Comparison of ENCODE assay signal across 24 cellular contexts in the genomic region with DNA sequence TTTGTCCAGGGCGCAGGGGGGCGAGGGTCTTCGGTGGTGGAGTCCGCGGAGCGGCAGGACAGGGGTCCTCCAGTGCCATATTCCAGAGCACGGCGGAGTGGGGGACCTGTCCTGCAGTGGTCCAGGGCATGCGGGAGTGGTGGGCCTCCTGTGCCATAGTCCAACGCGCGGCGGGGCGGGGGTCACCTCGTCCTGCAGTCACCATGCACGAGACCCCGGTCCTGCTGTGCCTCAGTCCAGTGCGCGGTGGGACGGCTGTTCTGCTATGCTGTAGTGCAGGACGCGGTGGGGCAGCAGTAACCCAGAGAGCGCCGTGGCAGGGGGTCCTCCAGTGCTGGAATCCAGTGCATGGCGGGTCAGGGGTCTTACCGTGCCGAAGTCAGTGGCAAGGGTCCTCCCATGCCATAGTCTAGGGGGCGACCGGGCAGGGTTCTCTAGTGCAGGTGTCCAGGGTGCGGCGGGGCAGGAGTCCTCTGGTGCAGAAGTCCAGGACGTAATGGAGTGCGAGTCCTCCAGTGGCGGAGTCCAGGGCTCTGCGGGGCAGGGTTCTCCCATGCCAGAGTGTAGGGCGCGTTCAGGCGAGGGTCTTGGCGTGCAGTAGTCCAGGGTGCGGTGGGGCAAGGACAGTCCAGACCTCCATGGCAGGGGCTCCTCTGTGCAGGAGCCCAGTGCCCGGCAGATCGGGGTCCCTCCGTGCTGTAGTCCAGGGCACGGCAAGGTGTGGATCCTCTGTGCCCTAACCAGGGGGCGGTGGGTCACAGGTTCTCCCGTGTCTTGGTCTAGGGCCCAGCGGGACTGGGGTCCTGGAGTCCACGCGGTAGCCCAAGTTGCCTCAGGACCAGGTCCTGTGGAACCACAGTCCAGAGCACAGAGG.
DNase-seq lines count a peak whose midpoint lies in the region; ATAC-seq, FAIRE-seq and TF ChIP-seq lines count a peak whose summit lies in the region.
"Had no signal": no experiment of that assay in that cellular context is flagged by ENCODE, and none has a peak within 500 bp of the region (broad histone marks: within the 10 kb centered on the region; RNA-seq: fewer than 3 reads in every experiment).

No MANE protein-coding gene starts in this region.

- peaks cover 0 to 13% (median 0%) of the 10 kb centered on the region in 7 donors for H3K27me3 ChIP-seq in spleen (replicated peaks in 1 of 7)
- H3K27me3 ChIP-seq: BE2C; BLaER1 treated with 17β-estradiol and CSF1 and Interleukin-3, amounts not matched to agents 10 nM and 100 nM had no signal

- no peaks in the 10 kb centered on the region for H3K4me1 ChIP-seq in kidney (ENCODE audit: control insufficient read depth in 1 of 2, insufficient read depth in 1 of 2, low read depth in 1 of 2, low read length in 2 of 2)
- no peaks in the 10 kb centered on the region for H3K4me1 ChIP-seq in spleen
- H3K4me1 ChIP-seq: A549; BE2C; BLaER1 treated with 17β-estradiol and CSF1 and Interleukin-3, amounts not matched to agents 10 nM and 100 nM had no signal

- H3K9ac ChIP-seq in kidney (ENCODE audit: low read length in 2 of 2) = no peak overlapping the region
- H3K9ac ChIP-seq: BLaER1 treated with 17β-estradiol and CSF1 and Interleukin-3, amounts not matched to agents 10 nM and 100 nM; GM23248 had no signal

- H3K27ac ChIP-seq in kidney (ENCODE audit: low read depth in 2 of 2, low read length in 2 of 2) = no peak overlapping the region
- no peak overlapping the region for H3K27ac ChIP-seq in spleen
- H3K27ac ChIP-seq: A549; BLaER1 treated with 17β-estradiol and CSF1 and Interleukin-3, amounts not matched to agents 10 nM and 100 nM; GM23248 had no signal

- no peak for FAIRE-seq in kidney (lab: Jason Lieb, UNC)
- FAIRE-seq: A549, D721Med, GM12878, GM19239, H1 had no signal

- H3K9me3 ChIP-seq in kidney (ENCODE audit: control insufficient read depth in 1 of 2, low read length in 2 of 2) (no peaks in the 10 kb centered on the region), spleen (no peaks in the 10 kb centered on the region)
- H3K9me3 ChIP-seq: A549, BE2C had no signal

- DNase-seq in Right ventricle myocardium superior (peak; percentile 30), Right ventricle myocardium inferior (ENCODE audit: missing footprints) (no peak), kidney (peak; percentile 73), spleen (peak; percentile 71)
- no peak for DNase-seq in stimulated activated CD4-positive, alpha-beta T cell treated with anti-CD3 and anti-CD28 coated beads, Interleukin-15, amount 100 ng/mL, for 24 hours
- DNase-seq: 8988T; ACHN; AML-193; BE2C; CD4-positive, alpha-beta T cell; CD8-positive, alpha-beta memory T cell; DMS 273 treated with DMSO at 0.1 percent for 48 hours; EL; GDM1; GM23248; H7; HCEC 1CT had no signal

- TF ChIP-seq POLR2A in spleen (IDR thresholded peaks at IDR 0.05) = no peak

- intact Hi-C loops in Right ventricle myocardium superior (cut with DNase I) = no loop called here
- intact Hi-C loops in Right ventricle myocardium inferior (cut with DNase I) = no loop called here
- intact Hi-C loops in kidney (cut with DNase I) = no loop called here
- intact Hi-C loops in spleen (cut with DNase I; ENCODE audit: low total_unique reads) = no loop called here

- H3K4me3 ChIP-seq in kidney (ENCODE audit: low read length in 2 of 2) (no peak overlapping the region), spleen (no peak overlapping the region)
- H3K4me3 ChIP-seq: A549; BLaER1 treated with 17β-estradiol and CSF1 and Interleukin-3, amounts not matched to agents 10 nM and 100 nM; GM12878; GM23248 had no signal

- no peak for ATAC-seq in Right ventricle myocardium superior (ENCODE audit: poor library complexity)
- ATAC-seq in Right ventricle myocardium inferior = no peak
- no peak for ATAC-seq in HG03039 (IDR thresholded peaks at IDR 0.05; ENCODE audit: unreplicated experiment)
- ATAC-seq: A549, GM12878 had no signal

- TF ChIP-seq CTCF in kidney (IDR thresholded peaks at IDR 0.05; ENCODE audit: borderline replicate concordance, extremely low read depth, insufficient read depth) (no peak), spleen (IDR thresholded peaks at IDR 0.05 in 8 of 11, conservative IDR thresholded peaks at IDR 0.05 in 3 of 11) (no peak)

- H3K36me3 ChIP-seq in kidney (ENCODE audit: control insufficient read depth in 1 of 2, insufficient read depth in 2 of 2, low read length in 2 of 2) = no peaks in the 10 kb centered on the region
- no peaks in the 10 kb centered on the region for H3K36me3 ChIP-seq in spleen
- H3K36me3 ChIP-seq: BE2C; BLaER1 treated with 17β-estradiol and CSF1 and Interleukin-3, amounts not matched to agents 10 nM and 100 nM had no signal

- WGBS in spleen, 5 donors = 95 to 98% (median 96%) methylated on average over 48 to 49 of the region's 49 CpGs

Comparison
In these comparisons a context has a peak if more than half of its experiments do, and no peak if none do; other contexts are left out.
1. DNase-seq: peak in Right ventricle myocardium superior (single experiment), kidney (single experiment) and spleen (single experiment); none in Right ventricle myocardium inferior (single experiment) and stimulated activated CD4-positive, alpha-beta T cell treated with anti-CD3 and anti-CD28 coated beads, Interleukin-15, amount 100 ng/mL, for 24 hours (single experiment).